ENCODE assay signal across 28 cellular contexts in the genomic region with DNA sequence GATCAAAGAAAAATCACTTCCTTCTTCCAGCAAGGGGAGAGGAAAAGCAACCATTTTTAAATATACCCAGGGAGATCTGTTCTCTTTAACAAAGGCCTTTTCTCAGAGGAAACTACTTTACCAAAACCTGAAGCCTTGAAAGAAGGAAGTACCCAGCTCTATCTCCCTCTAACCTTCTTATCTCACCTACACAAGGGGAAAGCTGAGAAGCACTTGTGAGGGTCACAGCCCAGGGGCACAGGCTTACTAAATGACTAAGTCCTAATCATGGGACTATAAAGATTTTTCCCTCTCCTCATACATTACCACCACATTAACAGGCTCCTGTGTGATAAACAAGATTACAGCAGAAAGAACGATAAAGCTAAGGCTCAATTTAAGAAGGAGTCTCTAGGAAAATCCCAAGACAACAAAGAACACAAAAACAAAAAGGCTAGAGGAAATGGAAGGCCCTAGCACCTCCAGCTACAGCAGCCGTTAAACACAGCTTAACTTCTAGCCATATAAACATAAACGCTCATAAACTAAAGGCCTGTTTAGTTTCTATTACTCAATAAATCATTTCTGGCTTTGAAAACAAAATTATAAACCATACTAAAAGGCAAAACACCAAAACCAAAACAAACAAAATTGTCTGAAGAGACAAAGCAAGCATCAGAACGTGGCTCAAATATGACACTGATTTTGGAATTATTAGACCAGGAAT.
A peak's percentile ranks its signal among the peaks of the same experiment; 100 is the strongest.
DNase-seq lines count a peak whose midpoint lies in the region; ATAC-seq, FAIRE-seq and TF ChIP-seq lines count a peak whose summit lies in the region.
"Had no signal": no experiment of that assay in that cellular context is flagged by ENCODE, and none has a peak within 500 bp of the region (broad histone marks: within the 10 kb centered on the region; RNA-seq: fewer than 3 reads in every experiment).

No MANE protein-coding gene starts in this region.

- H3K9ac ChIP-seq in HepG2 (ENCODE audit: insufficient read depth, low read depth, low read length): no peak overlapping the region
- H3K9ac ChIP-seq: BLaER1, SK-N-SH had no signal

- TF ChIP-seq CTCF in activated B cell treated with CpG ODN at 0.5 μM for 24 hours (IDR thresholded peaks at IDR 0.05) (no peak), ascending aorta (IDR thresholded peaks at IDR 0.05) (no peak), HepG2 (CRISPR knock-in tag; IDR thresholded peaks at IDR 0.05) (no peak)

- TF ChIP-seq POLR2A in HepG2 (IDR thresholded peaks at IDR 0.05; ENCODE audit: insufficient read depth in 1 of 2, low read depth in 2 of 2, low read length in 2 of 2): no peak

- POLR2A ChIA-PET in activated B cell treated with CpG ODN at 0.5 μM for 24 hours (lab: Charles Lee): interaction anchor here (0.7 kb wide), 1 partner anchor 13 kb away, joined by 3 read pairs; no protein-coding TSS in a partner anchor
- POLR2A ChIA-PET in HepG2 (lab: Yijun Ruan, JAX): no interaction called here

- no peak overlapping the region for H3K4me2 ChIP-seq in HepG2 (ENCODE audit: low read depth, low read length)
- H3K4me2 ChIP-seq: BLaER1, SK-N-SH had no signal

- in situ Hi-C loops in HepG2 (cut with HindIII; ENCODE audit: extremely low pct_ligation_motif_present, low pct_unique_long_range_greater_than_20kb): no loop called here

- no peak for DNase-seq in activated naive CD8-positive, alpha-beta T cell treated with anti-CD3 and anti-CD28 coated beads, Interleukin-2, amount 50 U/mL, for 24 hours
- no peak for DNase-seq in activated naive CD8-positive, alpha-beta T cell treated with anti-CD3 and anti-CD28 coated beads for 36 hours
- no peak for DNase-seq in activated B cell treated with CpG ODN at 0.5 μM for 24 hours
- DNase-seq in memory B cell (ENCODE audit: low spot score in 2 of 2): no peak
- DNase-seq in ascending aorta (ENCODE audit: low spot score in 2 of 2): no peak
- DNase-seq in mucosa of gallbladder (ENCODE audit: low spot score): no peak
- no peak for DNase-seq in NCI-H187 (lab: John Stamatoyannopoulos, UW)
- DNase-seq in HepG2 (ENCODE audit: low spot score): no peak
- DNase-seq: 8988T; ACHN; CD4-positive, CD25-positive, alpha-beta regulatory T cell; DMS153; DND-41; H7; HFFc6; Kasumi-1; NCI-H1092 treated with DMSO at 0.1 percent for 48 hours; NCI-H1436; NCI-H187 treated with DMSO at 0.1 percent for 48 hours; NCI-H2171 treated with DMSO at 0.1 percent for 48 hours; NCI-H524 treated with DMSO at 0.1 percent for 48 hours; NCI-H774; PC-3; SK-N-SH had no signal

- intact Hi-C loops in activated B cell treated with CpG ODN at 0.5 μM for 24 hours (cut with micrococcal nuclease): no loop called here
- intact Hi-C loops in ascending aorta (cut with DNase I): no loop called here
- intact Hi-C loops in HepG2 (cut with micrococcal nuclease; ENCODE audit: unreplicated experiment): no loop called here

- ATAC-seq in activated naive CD8-positive, alpha-beta T cell treated with anti-CD3 and anti-CD28 coated beads, Interleukin-2, amount 50 U/mL, for 24 hours: no peak
- no peak for ATAC-seq in activated B cell treated with CpG ODN at 0.5 μM for 24 hours (ENCODE audit: low read depth)
- no peak for ATAC-seq in memory B cell (ENCODE audit: low read depth)
- ATAC-seq in HepG2: no peak
- ATAC-seq: PC-3 had no signal

- no peaks in the 10 kb centered on the region for H3K4me1 Mint-ChIP-seq in activated naive CD8-positive, alpha-beta T cell treated with anti-CD3 and anti-CD28 coated beads, Interleukin-2, amount 50 U/mL, for 24 hours
- no peaks in the 10 kb centered on the region for H3K4me1 Mint-ChIP-seq in activated naive CD8-positive, alpha-beta T cell treated with anti-CD3 and anti-CD28 coated beads for 36 hours
- H3K4me1 Mint-ChIP-seq in activated B cell treated with CpG ODN at 0.5 μM for 24 hours (peaks cover 24% of the 10 kb centered on the region), memory B cell (peaks cover 21% of the 10 kb centered on the region)
- H3K4me1 Mint-ChIP-seq: CD4-positive, CD25-positive, alpha-beta regulatory T cell had no signal

- TF ChIP-seq EP300 in HepG2 (IDR thresholded peaks at IDR 0.05; ENCODE audit: low read depth in 2 of 2, low read length in 2 of 2) (no peak), HepG2 (CRISPR knock-in tag; IDR thresholded peaks at IDR 0.05; ENCODE audit: borderline replicate concordance) (no peak)

- H3K9me3 ChIP-seq in ascending aorta (no peaks in the 10 kb centered on the region), HepG2 (ENCODE audit: low read length) (peaks cover 4% of the 10 kb centered on the region)
- H3K9me3 ChIP-seq: SK-N-SH had no signal

- no peaks in the 10 kb centered on the region for H3K79me2 ChIP-seq in HepG2 (ENCODE audit: insufficient read depth, low read length)

- H3K27me3 ChIP-seq in ascending aorta: no peaks in the 10 kb centered on the region
- peaks cover 0 to 2% of the 10 kb centered on the region in 2 experiments; a peak in 1 of 5 replicates for H3K27me3 ChIP-seq in HepG2 (ENCODE audit: control insufficient read depth in 1 of 2, insufficient read depth in 2 of 2, low read length in 2 of 2)
- H3K27me3 ChIP-seq: BLaER1 had no signal

- no peak overlapping the region for H3K4me3 Mint-ChIP-seq in activated naive CD8-positive, alpha-beta T cell treated with anti-CD3 and anti-CD28 coated beads, Interleukin-2, amount 50 U/mL, for 24 hours
- no peak overlapping the region for H3K4me3 Mint-ChIP-seq in activated naive CD8-positive, alpha-beta T cell treated with anti-CD3 and anti-CD28 coated beads for 36 hours
- H3K4me3 Mint-ChIP-seq in activated B cell treated with CpG ODN at 0.5 μM for 24 hours: no peak overlapping the region
- H3K4me3 Mint-ChIP-seq in memory B cell: no peak overlapping the region
- H3K4me3 Mint-ChIP-seq: CD4-positive, CD25-positive, alpha-beta regulatory T cell; HFFc6 had no signal

- H3K36me3 Mint-ChIP-seq in activated naive CD8-positive, alpha-beta T cell treated with anti-CD3 and anti-CD28 coated beads, Interleukin-2, amount 50 U/mL, for 24 hours (ENCODE audit: low read depth): no peaks in the 10 kb centered on the region
- no peaks in the 10 kb centered on the region for H3K36me3 Mint-ChIP-seq in activated naive CD8-positive, alpha-beta T cell treated with anti-CD3 and anti-CD28 coated beads for 36 hours
- no peaks in the 10 kb centered on the region for H3K36me3 Mint-ChIP-seq in activated B cell treated with CpG ODN at 0.5 μM for 24 hours (ENCODE audit: low read depth)
- H3K36me3 Mint-ChIP-seq in memory B cell: peaks cover 13% of the 10 kb centered on the region
- H3K36me3 Mint-ChIP-seq: CD4-positive, CD25-positive, alpha-beta regulatory T cell had no signal

- no peaks in the 10 kb centered on the region for H4K20me1 ChIP-seq in HepG2 (ENCODE audit: insufficient read depth, low read length)
- H4K20me1 ChIP-seq: BLaER1 had no signal

- WGBS in HepG2 (ENCODE audit: low lambda C conversion rate): 2% methylated on average over 4 of the region's 4 CpGs

- CTCF ChIA-PET in activated B cell treated with CpG ODN at 0.5 μM for 24 hours (lab: Charles Lee): no interaction called here
- CTCF ChIA-PET in HepG2 (lab: Yijun Ruan, JAX; ENCODE audit: low intra/inter-chr PET ratio, low total read pairs): no interaction called here

- H3K36me3 ChIP-seq in ascending aorta: no peaks in the 10 kb centered on the region
- no peaks in the 10 kb centered on the region for H3K36me3 ChIP-seq in HepG2 (replicated peaks in 1 of 2; ENCODE audit: control insufficient read depth in 1 of 2, insufficient read depth in 2 of 2, low read length in 2 of 2)
- H3K36me3 ChIP-seq: BLaER1 had no signal

- peaks cover 8% of the 10 kb centered on the region for H3K27me3 Mint-ChIP-seq in activated naive CD8-positive, alpha-beta T cell treated with anti-CD3 and anti-CD28 coated beads, Interleukin-2, amount 50 U/mL, for 24 hours
- peaks cover 17% of the 10 kb centered on the region for H3K27me3 Mint-ChIP-seq in activated naive CD8-positive, alpha-beta T cell treated with anti-CD3 and anti-CD28 coated beads for 36 hours
- no peaks in the 10 kb centered on the region for H3K27me3 Mint-ChIP-seq in activated B cell treated with CpG ODN at 0.5 μM for 24 hours
- H3K27me3 Mint-ChIP-seq in memory B cell: no peaks in the 10 kb centered on the region
- H3K27me3 Mint-ChIP-seq: IgD-negative memory B cell had no signal

- H3K4me3 ChIP-seq in ascending aorta (no peak overlapping the region), HepG2 (replicated peaks in 1 of 3; ENCODE audit: insufficient read depth in 1 of 3, low read depth in 2 of 3, low read length in 3 of 3) (no peak overlapping the region)
- H3K4me3 ChIP-seq: BLaER1 had no signal

- no peak for TF ChIP-seq RAD21 in HepG2 (CRISPR knock-in tag; IDR thresholded peaks at IDR 0.05)

- H3K27ac ChIP-seq in ascending aorta (no peak overlapping the region), HepG2 (ENCODE audit: extremely low read length, insufficient read depth, low read length) (no peak overlapping the region)
- H3K27ac ChIP-seq: BLaER1 had no signal

- H3K4me1 ChIP-seq in ascending aorta (no peaks in the 10 kb centered on the region), HepG2 (ENCODE audit: insufficient read depth, low read length) (no peaks in the 10 kb centered on the region)
- H3K4me1 ChIP-seq: BLaER1 had no signal

- peak overlapping the region; percentile 7 for H3K27ac Mint-ChIP-seq in activated naive CD8-positive, alpha-beta T cell treated with anti-CD3 and anti-CD28 coated beads, Interleukin-2, amount 50 U/mL, for 24 hours
- no peak overlapping the region for H3K27ac Mint-ChIP-seq in activated naive CD8-positive, alpha-beta T cell treated with anti-CD3 and anti-CD28 coated beads for 36 hours
- H3K27ac Mint-ChIP-seq in activated B cell treated with CpG ODN at 0.5 μM for 24 hours: peak overlapping the region; percentile 33
- H3K27ac Mint-ChIP-seq in memory B cell: peak overlapping the region; percentile 19
- H3K27ac Mint-ChIP-seq: CD4-positive, CD25-positive, alpha-beta regulatory T cell; HFFc6 had no signal

- BruUV-seq in HepG2 (replicated peaks; lab: Mats Ljungman, UMichigan): no TSS peak

- no peak overlapping the region for H2AFZ ChIP-seq in HepG2 (ENCODE audit: low read length)

- peaks cover 6% of the 10 kb centered on the region for H3K9me3 Mint-ChIP-seq in activated naive CD8-positive, alpha-beta T cell treated with anti-CD3 and anti-CD28 coated beads, Interleukin-2, amount 50 U/mL, for 24 hours
- H3K9me3 Mint-ChIP-seq in activated naive CD8-positive, alpha-beta T cell treated with anti-CD3 and anti-CD28 coated beads for 36 hours: peaks cover 3% of the 10 kb centered on the region
- H3K9me3 Mint-ChIP-seq in activated B cell treated with CpG ODN at 0.5 μM for 24 hours (peaks cover 17% of the 10 kb centered on the region), memory B cell (peaks cover 20% of the 10 kb centered on the region)

- FAIRE-seq in HepG2 (lab: Jason Lieb, UNC): no peak
- FAIRE-seq: GM12892, GM19239 had no signal

TF ChIP-seq in HepG2, 621 proteins besides CTCF, POLR2A, EP300 and RAD21 (continues in another document):
- no peak for TF ChIP-seq GATAD1 (CRISPR knock-in tag; IDR thresholded peaks at IDR 0.05)
- TF ChIP-seq ZNF251 (CRISPR knock-in tag; IDR thresholded peaks at IDR 0.05): no peak
- no peak for TF ChIP-seq REL (CRISPR knock-in tag; conservative IDR thresholded peaks at IDR 0.05)
- TF ChIP-seq PAWR (CRISPR knock-in tag; IDR thresholded peaks at IDR 0.05; ENCODE audit: borderline replicate concordance): no peak
- TF ChIP-seq ZNF709 (CRISPR knock-in tag; IDR thresholded peaks at IDR 0.05): no peak
